28 cellular contexts compared by ENCODE assay signal in the genomic region with DNA sequence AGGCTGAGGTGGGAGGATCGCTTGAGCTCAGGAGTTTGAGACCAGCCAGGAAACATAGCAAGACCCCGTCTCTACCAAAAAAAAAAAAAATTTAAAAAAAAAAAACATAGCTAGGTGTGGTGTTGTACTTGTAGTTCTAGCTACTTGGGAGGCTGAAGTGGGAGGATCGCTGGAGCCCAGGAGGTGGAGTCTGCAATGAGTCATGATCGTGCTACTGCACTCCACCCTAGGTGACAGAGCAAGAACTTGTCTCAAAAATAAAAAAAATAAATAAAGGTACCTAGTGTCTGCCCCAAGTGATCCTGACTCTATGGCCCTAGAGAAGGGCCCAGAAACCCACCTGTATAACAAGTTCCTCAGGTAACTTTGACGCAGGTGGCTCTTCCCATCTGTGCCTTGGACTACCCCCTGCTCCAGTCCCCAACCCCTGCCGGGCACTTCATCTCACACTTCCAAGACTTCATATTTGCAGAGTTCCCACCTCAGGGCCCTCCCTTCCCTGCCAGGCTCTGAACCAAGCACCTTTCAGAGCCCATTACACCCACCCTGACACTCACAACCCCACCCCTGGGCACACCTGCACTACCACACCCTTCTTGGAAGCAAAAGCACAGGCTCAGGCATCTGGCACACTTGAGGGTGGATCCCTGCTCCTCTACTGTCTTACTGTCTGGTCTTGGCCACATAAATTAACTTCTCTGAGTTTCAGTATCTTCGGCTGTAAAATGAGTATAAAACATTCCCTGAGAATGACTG.
"Had no signal": no experiment of that assay in that cellular context is flagged by ENCODE, and none has a peak within 500 bp of the region (broad histone marks: within the 10 kb centered on the region; RNA-seq: fewer than 3 reads in every experiment).

No MANE protein-coding gene starts in this region.

- H3K4me1 ChIP-seq: esophagus muscularis mucosa, foreskin keratinocyte, heart left ventricle, right atrium auricular region, uterus had no signal

- ATAC-seq: foreskin keratinocyte; heart left ventricle; natural killer cell treated with Interleukin-12 subunit alpha and Interleukin-12 subunit beta and Interleukin-15 and Interleukin-18, amount 100 ng/mL, for 72 hours had no signal

- H3K27ac ChIP-seq: brain microvascular endothelial cell, esophagus muscularis mucosa, foreskin keratinocyte, heart left ventricle, right atrium auricular region, thoracic aorta, uterus, WERI-Rb-1 had no signal

- H3K9me3 ChIP-seq: right atrium auricular region, thoracic aorta, uterus had no signal

- DNase-seq: activated CD4-positive, alpha-beta memory T cell treated with anti-CD3 and anti-CD28 coated beads for 36 hours; activated CD4-positive, alpha-beta T cell treated with anti-CD3 and anti-CD28 coated beads, Interleukin-2, amount 10 ng/mL, durations not matched to agents 24 days and 14 days; activated CD4-positive, CD25-positive, alpha-beta regulatory T cell treated with anti-CD3 and anti-CD28 coated beads, Interleukin-2, amount 50 U/mL, for 72 hours; activated CD8-positive, alpha-beta memory T cell treated with anti-CD3 and anti-CD28 coated beads, Interleukin-2, amount 50 U/mL, for 4 hours; activated gamma-delta T cell; activated naive CD4-positive, alpha-beta T cell treated with anti-CD3 and anti-CD28 coated beads, Interleukin-2, amount 10 ng/mL, durations not matched to agents 7 days and 5 days; activated naive CD8-positive, alpha-beta T cell treated with anti-CD3 and anti-CD28 coated beads, Interleukin-2, amount 10 ng/mL, durations not matched to agents 7 days and 5 days; activated T-cell treated with anti-CD3 and anti-CD28 coated beads, Interleukin-2, amount 50 U/mL, for 1 hour; amniotic stem cell; brain microvascular endothelial cell; caudate nucleus; endodermal cell; foreskin keratinocyte; heart left ventricle; hypothalamus; immature natural killer cell; kidney; midbrain; stimulated activated CD4-positive, alpha-beta T cell treated with anti-CD3 and anti-CD28 coated beads, Interleukin-15, amount 100 ng/mL, for 24 hours; stimulated activated CD4-positive, alpha-beta T cell treated with anti-CD3 and anti-CD28 coated beads, Interleukin-2, amount 100 ng/mL, for 24 hours; stimulated activated naive CD4-positive, alpha-beta T cell treated with Interleukin-2 at 50 U/mL for 16 hours; T-helper 9 cell; uterus had no signal

- H3K27me3 ChIP-seq: brain microvascular endothelial cell, foreskin keratinocyte, right atrium auricular region, uterus had no signal

- H3K4me3 ChIP-seq: esophagus muscularis mucosa, heart left ventricle, right atrium auricular region, thoracic aorta, uterus had no signal

- H3K36me3 ChIP-seq: brain microvascular endothelial cell, esophagus muscularis mucosa, heart left ventricle, right atrium auricular region, thoracic aorta, uterus, WERI-Rb-1 had no signal
